ENCODE assay signal across 19 cellular contexts in genomic region chr6:40353967-40354452, GRCh38.
"Had no signal": no experiment of that assay in that cellular context is flagged by ENCODE, and none has a peak within 500 bp of the region (broad histone marks: within the 10 kb centered on the region; RNA-seq: fewer than 3 reads in every experiment).

No MANE protein-coding gene starts in this region.

- DNase-seq: activated CD4-positive, alpha-beta T cell treated with anti-CD3 and anti-CD28 coated beads, Interleukin-2, amount 50 U/mL, for 1 hour; activated effector memory CD4-positive, alpha-beta T cell treated with Interleukin-2 at 50 U/mL for 16 hours; activated naive CD4-positive, alpha-beta T cell treated with anti-CD3 and anti-CD28 coated beads for 36 hours; activated naive CD8-positive, alpha-beta T cell treated with anti-CD3 and anti-CD28 coated beads, Interleukin-2, amount 10 ng/mL, durations not matched to agents 7 days and 5 days; activated T-cell treated with anti-CD3 and anti-CD28 coated beads, Interleukin-2, amount 50 U/mL, for 72 hours; amniotic stem cell; cerebellar nuclear complex; cortex of kidney; naive thymus-derived CD8-positive, alpha-beta T cell; ovary; right cardiac atrium; substantia nigra; thyroid gland had no signal

- H3K9me3 ChIP-seq: heart left ventricle, ovary, thyroid gland had no signal

- H3K27me3 Mint-ChIP-seq: activated naive CD8-positive, alpha-beta T cell treated with anti-CD3 and anti-CD28 coated beads, Interleukin-2, amount 10 ng/mL, durations not matched to agents 7 days and 5 days had no signal

- H3K36me3 ChIP-seq: heart left ventricle, ovary, thyroid gland had no signal

- H3K9me3 Mint-ChIP-seq: activated naive CD4-positive, alpha-beta T cell treated with anti-CD3 and anti-CD28 coated beads for 36 hours; activated naive CD8-positive, alpha-beta T cell treated with anti-CD3 and anti-CD28 coated beads, Interleukin-2, amount 10 ng/mL, durations not matched to agents 7 days and 5 days; activated T-cell treated with anti-CD3 and anti-CD28 coated beads, Interleukin-2, amount 50 U/mL, for 72 hours; naive thymus-derived CD8-positive, alpha-beta T cell; stimulated activated naive CD8-positive, alpha-beta T cell treated with anti-CD3 and anti-CD28 coated beads, Interleukin-15, Interleukin-2, amounts not matched to agents 100 ng/mL and 50 ng/mL, for 24 hours had no signal

- H3K27ac ChIP-seq: epithelial cell of prostate, heart left ventricle, ovary, thyroid gland had no signal

- H3K27me3 ChIP-seq: ovary, thyroid gland had no signal

- FAIRE-seq: bronchial epithelial cell, keratinocyte had no signal

- H3K4me3 ChIP-seq: heart left ventricle, ovary, thyroid gland had no signal

- H3K27ac Mint-ChIP-seq: activated naive CD4-positive, alpha-beta T cell treated with anti-CD3 and anti-CD28 coated beads for 36 hours; activated naive CD8-positive, alpha-beta T cell treated with anti-CD3 and anti-CD28 coated beads, Interleukin-2, amount 10 ng/mL, durations not matched to agents 7 days and 5 days; activated T-cell treated with anti-CD3 and anti-CD28 coated beads, Interleukin-2, amount 50 U/mL, for 72 hours; naive thymus-derived CD8-positive, alpha-beta T cell; stimulated activated naive CD8-positive, alpha-beta T cell treated with anti-CD3 and anti-CD28 coated beads, Interleukin-15, Interleukin-2, amounts not matched to agents 100 ng/mL and 50 ng/mL, for 24 hours had no signal

- H3K4me3 Mint-ChIP-seq: activated naive CD4-positive, alpha-beta T cell treated with anti-CD3 and anti-CD28 coated beads for 36 hours; activated naive CD8-positive, alpha-beta T cell treated with anti-CD3 and anti-CD28 coated beads, Interleukin-2, amount 10 ng/mL, durations not matched to agents 7 days and 5 days; activated T-cell treated with anti-CD3 and anti-CD28 coated beads, Interleukin-2, amount 50 U/mL, for 72 hours; naive thymus-derived CD8-positive, alpha-beta T cell; stimulated activated naive CD8-positive, alpha-beta T cell treated with anti-CD3 and anti-CD28 coated beads, Interleukin-15, Interleukin-2, amounts not matched to agents 100 ng/mL and 50 ng/mL, for 24 hours had no signal

- H3K36me3 Mint-ChIP-seq: activated naive CD8-positive, alpha-beta T cell treated with anti-CD3 and anti-CD28 coated beads, Interleukin-2, amount 10 ng/mL, durations not matched to agents 7 days and 5 days; naive thymus-derived CD8-positive, alpha-beta T cell had no signal

- H3K4me1 Mint-ChIP-seq: naive thymus-derived CD8-positive, alpha-beta T cell had no signal

- ATAC-seq: activated CD4-positive, CD25-positive, alpha-beta regulatory T cell treated with anti-CD3 and anti-CD28 coated beads, Interleukin-2, amount 50 U/mL, for 24 hours; activated T-cell treated with anti-CD3 and anti-CD28 coated beads, Interleukin-2, amount 50 U/mL, for 72 hours; naive thymus-derived CD8-positive, alpha-beta T cell; right cardiac atrium had no signal
